In the genomic region with DNA sequence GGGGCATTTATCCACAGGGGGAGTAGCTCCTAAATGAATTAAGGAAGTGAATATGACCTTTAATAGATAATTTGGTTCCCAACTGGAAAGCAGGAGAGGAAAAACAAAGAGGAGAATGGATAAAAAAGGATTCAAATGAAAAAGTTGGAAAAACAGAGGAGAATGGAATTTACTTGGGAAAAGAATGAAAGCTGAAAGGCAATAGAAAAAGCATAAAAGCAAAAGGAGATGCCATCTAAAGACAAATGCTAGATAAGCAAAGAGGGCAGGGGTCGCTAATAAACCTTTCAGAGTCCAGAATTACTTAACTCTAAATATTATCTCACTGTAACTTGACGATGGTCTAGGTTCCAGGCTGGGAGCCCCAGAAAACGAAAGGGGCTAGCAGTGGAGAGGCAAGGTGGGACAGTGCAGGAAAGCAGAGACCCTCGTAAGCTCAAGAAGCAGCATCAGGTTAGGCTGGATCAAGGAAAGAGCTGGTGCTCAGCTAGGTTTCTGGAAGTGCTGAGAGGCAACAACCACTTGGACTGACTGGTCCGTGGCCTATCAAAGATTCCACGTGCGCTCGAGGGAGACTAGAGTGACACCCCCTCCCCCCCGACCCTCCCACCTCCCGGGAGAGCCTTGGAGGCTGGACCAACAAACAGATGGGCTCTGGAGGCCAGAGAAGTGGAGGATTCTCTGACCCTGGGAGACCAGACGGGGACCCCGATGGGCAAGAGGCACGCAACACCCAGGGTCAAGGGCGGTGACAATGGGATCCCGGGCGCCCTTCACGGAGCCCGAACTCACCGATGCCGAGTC, we compare ENCODE assay signal across 8 cellular contexts.
DNase-seq lines count a peak whose midpoint lies in the region; ATAC-seq and TF ChIP-seq lines count a peak whose summit lies in the region.

No MANE protein-coding gene starts in this region.

- H3K4me3 ChIP-seq in GM12864 (ENCODE audit: low read depth, low read length): peak overlapping the region; percentile 76
- H3K4me3 ChIP-seq in Loucy (ENCODE audit: low read length, poor library complexity, severe bottlenecking): peak overlapping the region; percentile 87
- H3K4me3 ChIP-seq in mucosa of rectum (ENCODE audit: low read length in 2 of 2): peak overlapping the region; percentile 84 to 91

- H3K4me1 ChIP-seq in Loucy (ENCODE audit: insufficient read depth, low read length, poor library complexity, severe bottlenecking) (peaks cover 43% of the 10 kb centered on the region), mucosa of rectum (ENCODE audit: control insufficient read depth in 2 of 2, insufficient read depth in 2 of 2, low read length in 2 of 2) (peaks cover 17 to 20% of the 10 kb centered on the region in 2 donors)

- H3K36me3 ChIP-seq in Loucy (ENCODE audit: insufficient read depth, low read length): no peaks in the 10 kb centered on the region
- no peaks in the 10 kb centered on the region for H3K36me3 ChIP-seq in mucosa of rectum (ENCODE audit: control insufficient read depth in 2 of 2, insufficient read depth in 2 of 2, low read length in 2 of 2)

- no peaks in the 10 kb centered on the region for H3K9me2 ChIP-seq in Loucy (replicated peaks; ENCODE audit: low read depth, low read length)

- no peaks in the 10 kb centered on the region for H3K9me3 Mint-ChIP-seq in central memory CD8-positive, alpha-beta T cell

- peaks cover 17% of the 10 kb centered on the region for H4K20me1 ChIP-seq in Loucy (ENCODE audit: insufficient read depth, low read length, poor library complexity, severe bottlenecking)

- peak overlapping the region; percentile 89 for H3K4me3 Mint-ChIP-seq in central memory CD8-positive, alpha-beta T cell

- H3K9ac ChIP-seq in Loucy (ENCODE audit: low read depth, low read length, poor library complexity, severe bottlenecking) (peak overlapping the region; percentile 73), mucosa of rectum (ENCODE audit: low read depth in 1 of 2, low read length in 2 of 2) (peak overlapping the region; percentile 68 to 87)

- DNase-seq in GM12864 (ENCODE audit: low read depth) (no peak), D341Med (ENCODE audit: low spot score) (no peak), ecto neural progenitor cell (ENCODE audit: low spot score) (no peak)
- no peak for DNase-seq in central memory CD8-positive, alpha-beta T cell (ENCODE audit: low spot score in 2 of 2)
- no peak for DNase-seq in stimulated activated CD4-positive, alpha-beta T cell treated with anti-CD3 and anti-CD28 coated beads, Interleukin-12 subunit alpha, Interleukin-12 subunit beta, amount 100 ng/mL, for 4 hours

- H3K27me3 ChIP-seq in Loucy (ENCODE audit: insufficient read depth, low read length, poor library complexity, severe bottlenecking): no peaks in the 10 kb centered on the region
- no peaks in the 10 kb centered on the region for H3K27me3 ChIP-seq in mucosa of rectum (ENCODE audit: control insufficient read depth in 2 of 2, insufficient read depth in 2 of 2, low read length in 2 of 2)

- peaks cover 4% of the 10 kb centered on the region for H3K36me3 Mint-ChIP-seq in central memory CD8-positive, alpha-beta T cell (ENCODE audit: insufficient read depth)

- peak overlapping the region; percentile 75 for H3K27ac Mint-ChIP-seq in central memory CD8-positive, alpha-beta T cell (ENCODE audit: low read depth)

- peak overlapping the region; percentile 95; the same call in 1 of the 2 replicates for H2AFZ ChIP-seq in Loucy (ENCODE audit: low read length)

- peaks cover 56% of the 10 kb centered on the region for H3K79me2 ChIP-seq in Loucy (ENCODE audit: insufficient read depth, low read length)

- H3K4me1 Mint-ChIP-seq in central memory CD8-positive, alpha-beta T cell: peaks cover 33% of the 10 kb centered on the region

- TF ChIP-seq CTCF in GM12864 (IDR thresholded peaks at IDR 0.05; ENCODE audit: low read depth, low read length, missing control alignments) (no peak), Loucy (conservative IDR thresholded peaks at IDR 0.05; ENCODE audit: low read length) (no peak)

- ATAC-seq in central memory CD8-positive, alpha-beta T cell (replicated peaks; ENCODE audit: extremely low read depth, poor library complexity, severe bottlenecking): no peak
- ATAC-seq in GM18909 (IDR thresholded peaks at IDR 0.05; ENCODE audit: poor library complexity, unreplicated experiment): no peak

- H3K9me3 ChIP-seq in Loucy (ENCODE audit: insufficient read depth, low read depth, low read length): no peaks in the 10 kb centered on the region
- no peaks in the 10 kb centered on the region for H3K9me3 ChIP-seq in mucosa of rectum (ENCODE audit: control insufficient read depth in 2 of 2, low read length in 2 of 2)

- H3F3A ChIP-seq in Loucy (ENCODE audit: low read depth): no peaks in the 10 kb centered on the region

- H3K27me3 Mint-ChIP-seq in central memory CD8-positive, alpha-beta T cell: peaks cover 8% of the 10 kb centered on the region

- peak overlapping the region; percentile 92 for H3K4me2 ChIP-seq in Loucy (ENCODE audit: low read depth, low read length, poor library complexity, severe bottlenecking)

- H3K27ac ChIP-seq in mucosa of rectum (ENCODE audit: low read depth in 2 of 2, low read length in 2 of 2): peak overlapping the region; percentile 78 to 86
